ENCODE assay signal across 15 cellular contexts in the genomic region with DNA sequence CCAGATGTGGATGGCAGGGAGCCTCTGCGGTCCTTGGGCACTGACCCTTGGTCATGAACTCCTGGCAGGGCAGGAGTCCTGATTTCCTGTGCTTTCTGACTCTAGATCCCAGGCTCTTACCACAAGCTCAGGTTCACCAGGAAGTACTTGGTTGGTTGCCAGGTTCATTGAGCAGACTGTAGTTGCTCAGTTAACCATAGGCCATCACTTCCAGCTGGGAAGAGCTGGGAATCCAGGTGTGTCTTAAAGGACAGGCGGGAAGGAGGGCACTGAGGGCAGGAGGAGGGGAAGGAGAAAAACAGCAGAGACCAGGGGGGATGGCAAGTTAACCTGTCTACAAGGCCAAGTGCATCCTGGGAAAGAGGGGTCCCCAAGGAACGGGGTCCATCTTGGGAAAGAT.
"Had no signal": no experiment of that assay in that cellular context is flagged by ENCODE, and none has a peak within 500 bp of the region (broad histone marks: within the 10 kb centered on the region; RNA-seq: fewer than 3 reads in every experiment).

No MANE protein-coding gene starts in this region.

- H3K36me3 ChIP-seq: brain microvascular endothelial cell, esophagus squamous epithelium, pancreas, right lobe of liver, stomach, upper lobe of left lung had no signal

- H3K4me3 ChIP-seq: esophagus squamous epithelium, pancreas, right lobe of liver, stomach, testis, upper lobe of left lung had no signal

- H3K9me3 ChIP-seq: esophagus squamous epithelium, pancreas, right lobe of liver, stomach, testis, upper lobe of left lung had no signal

- H3K27ac ChIP-seq: brain microvascular endothelial cell, esophagus squamous epithelium, pancreas, right lobe of liver, stomach, testis, upper lobe of left lung had no signal

- DNase-seq: activated CD4-positive, alpha-beta T cell treated with anti-CD3 and anti-CD28 coated beads, Interleukin-2, amount 50 U/mL, for 4 hours; activated naive CD4-positive, alpha-beta T cell treated with Interleukin-2 at 50 U/mL for 16 hours; brain microvascular endothelial cell; cortex of kidney; effector CD4-positive, alpha-beta T cell; esophagus squamous epithelium; left ventricle myocardium superior; pancreas; right lobe of liver; stimulated activated CD4-positive, alpha-beta T cell treated with anti-CD3 and anti-CD28 coated beads, Interleukin-15, amount 100 ng/mL, for 24 hours; stimulated activated CD4-positive, alpha-beta T cell treated with anti-CD3 and anti-CD28 coated beads, Interleukin-2, amount 100 ng/mL, for 48 hours; stomach; SW 1271; testis; upper lobe of left lung had no signal

- H3K4me1 ChIP-seq: pancreas, right lobe of liver had no signal
